In the genomic region with DNA sequence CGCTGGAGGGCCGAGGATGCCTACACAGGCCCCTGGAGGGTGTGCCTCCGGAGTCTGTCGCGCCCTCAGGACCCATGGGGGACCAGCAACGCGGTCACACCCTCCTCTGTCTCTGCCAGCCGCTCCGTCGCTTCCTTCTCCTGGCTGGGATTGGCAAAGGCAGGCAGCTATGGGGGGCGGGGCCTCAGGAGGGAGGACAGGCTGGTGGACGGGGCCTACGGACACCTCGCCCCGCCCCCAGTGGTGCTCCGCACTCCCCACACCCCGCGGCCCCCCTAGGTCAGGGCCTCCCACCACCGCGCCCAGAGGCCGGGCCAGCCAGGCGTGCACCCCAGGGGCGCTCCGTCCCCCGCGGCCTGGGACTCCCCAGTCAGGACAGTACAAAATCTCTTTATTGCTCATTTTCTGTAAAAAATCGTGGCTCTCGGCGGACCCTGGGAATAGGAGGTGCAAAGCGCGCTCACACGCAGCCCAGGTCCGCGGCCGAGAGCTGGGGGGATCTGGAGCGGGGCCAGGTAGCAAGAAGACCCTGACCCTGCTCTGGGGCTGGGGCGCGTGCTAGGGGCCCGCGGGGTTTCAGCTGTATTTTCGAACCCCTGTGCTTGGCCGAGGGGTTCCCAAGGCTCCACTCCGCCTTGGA, we compare ENCODE assay signal across 12 cellular contexts. TPM values are rescaled to one million over a fixed set of nuclear protein-coding genes. Genes with fewer than 3 reads are reported as not detected.
A peak's percentile ranks its signal among the peaks of the same experiment; 100 is the strongest.
DNase-seq lines count a peak whose midpoint lies in the region; ATAC-seq, FAIRE-seq and TF ChIP-seq lines count a peak whose summit lies in the region.
"Not testable (repeated sequence)": the region's sequence is repeated elsewhere in the genome, so short reads cannot be mapped to it uniquely, and the experiment has no call there.
"Had no signal": no experiment of that assay in that cellular context is flagged by ENCODE, and none has a peak within 500 bp of the region (broad histone marks: within the 10 kb centered on the region; RNA-seq: fewer than 3 reads in every experiment).

No MANE protein-coding gene starts in this region.

- 3 to 5% (median 4%) methylated on average over 18 to 43 of the region's 43 CpGs for WGBS in heart left ventricle, 4 donors
- 2 to 6% methylated on average over 25 to 43 of the region's 43 CpGs for whole genome bisulfite sequencing in pancreas, 2 donors
- 4% methylated on average over 14 of the region's 43 CpGs for WGBS in suprapubic skin

- not testable (repeated sequence) for H3K9me3 ChIP-seq in heart left ventricle, pancreas, suprapubic skin

- DNase-seq in Ammon's horn (ENCODE audit: low spot score) (peak; percentile 58), NCI-H1092 treated with DMSO at 0.1 percent for 48 hours (lab: John Stamatoyannopoulos, UW) (peak; percentile 23), SK-MEL-5 (ENCODE audit: low read depth, low spot score) (peak; percentile 26), dorsolateral prefrontal cortex (peak; percentile 31 to 81 (median 59)), heart left ventricle (peak; percentile 38 to 85 (median 82)), left lobe of liver (ENCODE audit: low spot score) (peak; percentile 52), pancreas (peak; percentile 62 to 89 (median 79)), suprapubic skin (ENCODE audit: low spot score in 2 of 2) (peak; percentile 78 to 85)

- TF ChIP-seq EP300 in suprapubic skin (IDR thresholded peaks at IDR 0.05) = not testable (repeated sequence)

- ATAC-seq in heart left ventricle = peak in 1 of 4 donors; percentile 73
- ATAC-seq in left lobe of liver = peak; percentile 34
- ATAC-seq in pancreas = peak; percentile 50 to 83 (median 68)

- H3K4me1 ChIP-seq in heart left ventricle (peaks cover 0 to 14% (median 0%) of the 10 kb centered on the region in 12 donors), suprapubic skin (peaks cover 15% of the 10 kb centered on the region)
- H3K4me1 ChIP-seq in pancreas = not testable (repeated sequence)

- H3K36me3 ChIP-seq in heart left ventricle, pancreas, suprapubic skin: not testable (repeated sequence)

- H3K27ac ChIP-seq in dorsolateral prefrontal cortex (peak overlapping the region in 16 of 59 donors; percentile 14 to 73 (median 36)), heart left ventricle (peak overlapping the region in 4 of 12 donors; percentile 1 to 65 (median 32))
- H3K27ac ChIP-seq in pancreas, suprapubic skin: not testable (repeated sequence)

- not testable (repeated sequence) for H3K27me3 ChIP-seq in dorsolateral prefrontal cortex, pancreas
- H3K27me3 ChIP-seq in heart left ventricle (peaks cover 0 to 20% (median 0%) of the 10 kb centered on the region in 9 donors), suprapubic skin (peaks cover 12% of the 10 kb centered on the region)

- TF ChIP-seq CTCF in dorsolateral prefrontal cortex (IDR thresholded peaks at IDR 0.05 in 54 of 56, conservative IDR thresholded peaks at IDR 0.05 in 2 of 56; ENCODE audit: low read depth in 1 of 56, partially characterized antibody in 56 of 56); heart left ventricle (IDR thresholded peaks at IDR 0.05); pancreas (IDR thresholded peaks at IDR 0.05); suprapubic skin (IDR thresholded peaks at IDR 0.05): not testable (repeated sequence)

- FAIRE-seq in pancreas (lab: Jason Lieb, UNC) = not testable (repeated sequence)

- peak overlapping the region; percentile 46 to 75 (median 62) for H3K4me3 ChIP-seq in dorsolateral prefrontal cortex
- H3K4me3 ChIP-seq in heart left ventricle = peak overlapping the region; percentile 31 to 63 (median 52)
- peak overlapping the region; percentile 15 to 61 (median 32) for H3K4me3 ChIP-seq in pancreas
- peak overlapping the region; percentile 49 for H3K4me3 ChIP-seq in suprapubic skin

- TF ChIP-seq POLR2A in heart left ventricle (IDR thresholded peaks at IDR 0.05); suprapubic skin (IDR thresholded peaks at IDR 0.05): not testable (repeated sequence)

- intact Hi-C loops in dorsolateral prefrontal cortex (cut with DNase I); heart left ventricle (cut with DNase I); pancreas (cut with DNase I): not testable (repeated sequence)

- in situ Hi-C loops in SK-MEL-5 (cut with HindIII; ENCODE audit: low pct_unique_long_range_greater_than_20kb, low sequenced_read_pairs) = not testable (repeated sequence)

RNA-seq across cellular contexts. Expression of a gene that starts 45.3 kb away (rescaled TPM):
- total RNA-seq in SK-MEL-5 (2014; rRNA removed; shearing (Covaris generic)) = 0.05 TPM in 1 of 2 replicates, not detected in the other
- 0.06 and 0.37 TPM in 2 replicates for polyA plus RNA-seq in SK-MEL-5 (2015; cell fraction: cytosol; rRNA removed)
- 0.53 TPM in 1 of 2 replicates, not detected in the other for polyA plus RNA-seq in SK-MEL-5 (2015; cell fraction: nucleus; rRNA removed)
- total RNA-seq in dorsolateral prefrontal cortex (not detected), heart left ventricle (not detected), left lobe of liver (not detected), pancreas (not detected), suprapubic skin (not detected)
- polyA plus RNA-seq in heart left ventricle (not detected), pancreas (not detected)
- total RNA-seq: activated CD4-positive, alpha-beta memory T cell treated with anti-CD3 and anti-CD28 coated beads for 36 hours; activated T-helper 17 cell treated with anti-CD3 and anti-CD28 coated beads, Interleukin-2, amount 50 U/mL, for 72 hours; esophagus mucosa; IMR-90 had no signal
- polyA plus RNA-seq: IMR-90 had no signal

Comparison
In these comparisons a context has a peak if more than half of its experiments do, and no peak if none do; other contexts are left out.
1. DNase-seq: peak in every context shown above with its lines; median percentile 82 in heart left ventricle; 82 in suprapubic skin; 79 in pancreas; 59 in dorsolateral prefrontal cortex; 58 in Ammon's horn; 52 in left lobe of liver; 26 in SK-MEL-5; 23 in NCI-H1092 treated with DMSO at 0.1 percent for 48 hours.